Comparison of ENCODE assay signal across 1 cellular context in genomic region chr11:73164803-73165542, GRCh38.
TF ChIP-seq lines count a peak whose summit lies in the region.

No MANE protein-coding gene starts in this region.

TF ChIP-seq in IMR-90, 13 proteins besides CTCF, POLR2A, EP300 and RAD21:
- TF ChIP-seq MAZ (IDR thresholded peaks at IDR 0.05; ENCODE audit: borderline replicate concordance, low read depth, low read length) (no peak), NFE2L2 (IDR thresholded peaks at IDR 0.05; ENCODE audit: low read depth, low read length) (no peak), MXI1 (IDR thresholded peaks at IDR 0.05; ENCODE audit: borderline replicate concordance, low read depth, low read length) (no peak), MAFK (IDR thresholded peaks at IDR 0.05; ENCODE audit: low read depth, low read length) (no peak), CHD1 (IDR thresholded peaks at IDR 0.05; ENCODE audit: low read depth, low read length) (no peak), RCOR1 (IDR thresholded peaks at IDR 0.05; ENCODE audit: insufficient replicate concordance, low read length) (no peak), SMC3 (IDR thresholded peaks at IDR 0.05; ENCODE audit: low read depth, low read length) (no peak), RFX5 (IDR thresholded peaks at IDR 0.05; ENCODE audit: low read depth, low read length) (no peak), FOS (IDR thresholded peaks at IDR 0.05; ENCODE audit: low read depth, low read length) (no peak)
- TF ChIP-seq, protein P1, sequence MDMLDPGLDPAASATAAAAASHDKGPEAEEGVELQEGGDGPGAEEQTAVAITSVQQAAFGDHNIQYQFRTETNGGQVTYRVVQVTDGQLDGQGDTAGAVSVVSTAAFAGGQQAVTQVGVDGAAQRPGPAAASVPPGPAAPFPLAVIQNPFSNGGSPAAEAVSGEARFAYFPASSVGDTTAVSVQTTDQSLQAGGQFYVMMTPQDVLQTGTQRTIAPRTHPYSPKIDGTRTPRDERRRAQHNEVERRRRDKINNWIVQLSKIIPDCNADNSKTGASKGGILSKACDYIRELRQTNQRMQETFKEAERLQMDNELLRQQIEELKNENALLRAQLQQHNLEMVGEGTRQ (IDR thresholded peaks at IDR 0.05; ENCODE audit: low read depth, low read length), result no peak
TF ChIP-seq in IMR-90: peak in this region for 0.
